In the genomic region with DNA sequence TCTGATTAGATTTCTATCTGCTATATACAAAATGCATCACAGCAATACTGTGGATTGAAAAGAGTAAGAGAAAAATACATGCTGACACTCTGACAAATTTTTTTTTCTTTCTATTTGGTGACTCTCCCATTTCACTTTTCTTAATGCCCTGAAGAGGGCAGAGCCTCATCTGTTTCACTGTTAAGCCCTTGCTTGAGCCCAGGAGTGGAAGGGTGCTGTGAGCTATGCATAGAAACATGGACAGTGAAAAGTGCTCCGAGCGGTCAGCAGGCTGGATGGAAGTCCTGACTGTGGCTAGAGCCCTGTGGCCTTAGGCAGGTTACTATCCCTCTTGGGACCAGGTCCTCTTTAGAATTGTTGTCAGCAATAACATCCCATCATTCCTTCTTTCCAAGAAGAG, we compare ENCODE assay signal across 1 cellular context.
TF ChIP-seq lines count a peak whose summit lies in the region.

No MANE protein-coding gene starts in this region.

TF ChIP-seq in HCT116, 20 proteins besides CTCF, POLR2A, EP300 and RAD21 (continued from another document):
- TF ChIP-seq, protein P1, sequence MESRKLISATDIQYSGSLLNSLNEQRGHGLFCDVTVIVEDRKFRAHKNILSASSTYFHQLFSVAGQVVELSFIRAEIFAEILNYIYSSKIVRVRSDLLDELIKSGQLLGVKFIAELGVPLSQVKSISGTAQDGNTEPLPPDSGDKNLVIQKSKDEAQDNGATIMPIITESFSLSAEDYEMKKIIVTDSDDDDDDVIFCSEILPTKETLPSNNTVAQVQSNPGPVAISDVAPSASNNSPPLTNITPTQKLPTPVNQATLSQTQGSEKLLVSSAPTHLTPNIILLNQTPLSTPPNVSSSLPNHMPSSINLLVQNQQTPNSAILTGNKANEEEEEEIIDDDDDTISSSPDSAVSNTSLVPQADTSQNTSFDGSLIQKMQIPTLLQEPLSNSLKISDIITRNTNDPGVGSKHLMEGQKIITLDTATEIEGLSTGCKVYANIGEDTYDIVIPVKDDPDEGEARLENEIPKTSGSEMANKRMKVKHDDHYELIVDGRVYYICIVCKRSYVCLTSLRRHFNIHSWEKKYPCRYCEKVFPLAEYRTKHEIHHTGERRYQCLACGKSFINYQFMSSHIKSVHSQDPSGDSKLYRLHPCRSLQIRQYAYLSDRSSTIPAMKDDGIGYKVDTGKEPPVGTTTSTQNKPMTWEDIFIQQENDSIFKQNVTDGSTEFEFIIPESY (IDR thresholded peaks at IDR 0.05; ENCODE audit: extremely low read depth, insufficient replicate concordance, low read length): no peak
- no peak for TF ChIP-seq YY1 (IDR thresholded peaks at IDR 0.05; ENCODE audit: extremely low read depth, insufficient replicate concordance, low read depth, low read length)
